ENCODE assay signal across 9 cellular contexts in genomic region chr14:22536853-22537338, GRCh38. TPM values are rescaled to one million over a fixed set of nuclear protein-coding genes. Genes with fewer than 3 reads are reported as not detected.
DNase-seq lines count a peak whose midpoint lies in the region; ATAC-seq, FAIRE-seq and TF ChIP-seq lines count a peak whose summit lies in the region.
"Had no signal": no experiment of that assay in that cellular context is flagged by ENCODE, and none has a peak within 500 bp of the region (broad histone marks: within the 10 kb centered on the region; RNA-seq: fewer than 3 reads in every experiment).

No MANE protein-coding gene starts in this region.

- 45 to 69% (median 55%) methylated on average over 6 of the region's 6 CpGs for WGBS in small intestine, 3 donors

- no peak overlapping the region for H3K9ac ChIP-seq in neural progenitor cell

- H4K20me1 ChIP-seq in neural progenitor cell (ENCODE audit: low read depth) = no peaks in the 10 kb centered on the region

- FAIRE-seq in small intestine (lab: Jason Lieb, UNC) = no peak
- FAIRE-seq: frontal cortex had no signal

- intact Hi-C loops in activated T-helper 2 cell treated with anti-CD3 and anti-CD28 coated beads, Interferon-gamma antibody, Interleukin-2, Interleukin-4, amounts not matched to agents 10 μg/mL and 5 μg/mL and 100 μg/mL, durations not matched to agents 14 hours and 24 hours and 36 hours (cut with micrococcal nuclease) = loop anchor here (1.0 kb wide), 2 partner anchors 9 to 13 kb away; no protein-coding TSS in a partner anchor
- intact Hi-C loops in Right ventricle myocardium inferior (cut with DNase I) = no loop called here

- peak overlapping the region; percentile 80 for H3K4me3 Mint-ChIP-seq in activated T-helper 2 cell treated with anti-CD3 and anti-CD28 coated beads, Interferon-gamma antibody, Interleukin-2, Interleukin-4, amounts not matched to agents 10 μg/mL and 5 μg/mL and 100 μg/mL, durations not matched to agents 14 hours and 24 hours and 36 hours (ENCODE audit: low read depth)
- H3K4me3 Mint-ChIP-seq in neural progenitor cell = no peak overlapping the region

- no peaks in the 10 kb centered on the region for H3K79me2 ChIP-seq in neural progenitor cell (ENCODE audit: low read depth)

- no peaks in the 10 kb centered on the region for H3K36me3 ChIP-seq in small intestine (ENCODE audit: control insufficient read depth in 2 of 2, insufficient read depth in 2 of 2, low read length in 2 of 2)
- no peaks in the 10 kb centered on the region for H3K36me3 ChIP-seq in neural progenitor cell

- ATAC-seq in GM18502 (IDR thresholded peaks at IDR 0.05; ENCODE audit: poor library complexity, unreplicated experiment) (peak; percentile 86), HG02840 (IDR thresholded peaks at IDR 0.05; ENCODE audit: low FRiP score, unreplicated experiment) (peak; percentile 62), Right ventricle myocardium inferior (peak; percentile 77)

- peak overlapping the region; percentile 94 for H3K27ac Mint-ChIP-seq in activated T-helper 2 cell treated with anti-CD3 and anti-CD28 coated beads, Interferon-gamma antibody, Interleukin-2, Interleukin-4, amounts not matched to agents 10 μg/mL and 5 μg/mL and 100 μg/mL, durations not matched to agents 14 hours and 24 hours and 36 hours
- no peak overlapping the region for H3K27ac Mint-ChIP-seq in neural progenitor cell

- H2AFZ ChIP-seq in neural progenitor cell (replicated peaks) = no peak overlapping the region

- H3F3A ChIP-seq in neural progenitor cell (ENCODE audit: low read depth) = no peaks in the 10 kb centered on the region

- H3K4me3 ChIP-seq in small intestine (ENCODE audit: low read depth in 1 of 2, low read length in 2 of 2) (no peak overlapping the region), neural progenitor cell (no peak overlapping the region)

- peak; percentile 66 for DNase-seq in OCI-M1 (lab: John Stamatoyannopoulos, UW)
- DNase-seq in activated T-helper 2 cell treated with anti-CD3 and anti-CD28 coated beads, Interferon-gamma antibody, Interleukin-2, Interleukin-4, amounts not matched to agents 10 μg/mL and 5 μg/mL and 100 μg/mL, durations not matched to agents 14 hours and 24 hours and 36 hours (ENCODE audit: low spot score) = peak; percentile 75
- DNase-seq in Right ventricle myocardium inferior (ENCODE audit: missing footprints) = no peak
- DNase-seq in small intestine = peak; percentile 57
- DNase-seq in neural progenitor cell (ENCODE audit: low spot score) = no peak
- no peak for DNase-seq in HuH-7 (ENCODE audit: low spot score)

- no peaks in the 10 kb centered on the region for H3K9me3 Mint-ChIP-seq in activated T-helper 2 cell treated with anti-CD3 and anti-CD28 coated beads, Interferon-gamma antibody, Interleukin-2, Interleukin-4, amounts not matched to agents 10 μg/mL and 5 μg/mL and 100 μg/mL, durations not matched to agents 14 hours and 24 hours and 36 hours
- H3K9me3 Mint-ChIP-seq in neural progenitor cell = no peaks in the 10 kb centered on the region

- H3K4me1 Mint-ChIP-seq in activated T-helper 2 cell treated with anti-CD3 and anti-CD28 coated beads, Interferon-gamma antibody, Interleukin-2, Interleukin-4, amounts not matched to agents 10 μg/mL and 5 μg/mL and 100 μg/mL, durations not matched to agents 14 hours and 24 hours and 36 hours (ENCODE audit: low read depth) = peaks cover 91% of the 10 kb centered on the region
- no peaks in the 10 kb centered on the region for H3K4me1 Mint-ChIP-seq in neural progenitor cell

- H3K27ac ChIP-seq in small intestine (ENCODE audit: low read depth in 1 of 2, low read length in 1 of 2) (peak overlapping the region in 1 of 2 donors; percentile 67), neural progenitor cell (no peak overlapping the region)

- H3K27me3 Mint-ChIP-seq in activated T-helper 2 cell treated with anti-CD3 and anti-CD28 coated beads, Interferon-gamma antibody, Interleukin-2, Interleukin-4, amounts not matched to agents 10 μg/mL and 5 μg/mL and 100 μg/mL, durations not matched to agents 14 hours and 24 hours and 36 hours (ENCODE audit: low read depth) = no peaks in the 10 kb centered on the region
- H3K27me3 Mint-ChIP-seq in neural progenitor cell (ENCODE audit: insufficient read depth, low read depth) = peaks cover 6% of the 10 kb centered on the region

- H3K27me3 ChIP-seq in small intestine (ENCODE audit: control insufficient read depth in 2 of 2, insufficient read depth in 2 of 2, low read length in 2 of 2) (no peaks in the 10 kb centered on the region), neural progenitor cell (no peaks in the 10 kb centered on the region)

- no peak for TF ChIP-seq CTCF in neural progenitor cell (IDR thresholded peaks at IDR 0.05)

- no peak overlapping the region for H3K4me2 ChIP-seq in neural progenitor cell

- H3K36me3 Mint-ChIP-seq in activated T-helper 2 cell treated with anti-CD3 and anti-CD28 coated beads, Interferon-gamma antibody, Interleukin-2, Interleukin-4, amounts not matched to agents 10 μg/mL and 5 μg/mL and 100 μg/mL, durations not matched to agents 14 hours and 24 hours and 36 hours (ENCODE audit: low read depth) = peaks cover 93% of the 10 kb centered on the region
- H3K36me3 Mint-ChIP-seq in neural progenitor cell = no peaks in the 10 kb centered on the region

- H3K4me1 ChIP-seq in small intestine (ENCODE audit: control insufficient read depth in 2 of 2, insufficient read depth in 1 of 2, low read depth in 1 of 2, low read length in 1 of 2) (no peaks in the 10 kb centered on the region), neural progenitor cell (no peaks in the 10 kb centered on the region)

- H3K9me3 ChIP-seq in small intestine (ENCODE audit: control insufficient read depth, low read depth) = no peaks in the 10 kb centered on the region
- no peaks in the 10 kb centered on the region for H3K9me3 ChIP-seq in neural progenitor cell (ENCODE audit: low read depth)

RNA-seq across cellular contexts. Expression of gene DAD1, which starts 52.1 kb away (rescaled TPM):
- 246 and 256 TPM in 2 replicates for total RNA-seq in activated T-helper 2 cell treated with anti-CD3 and anti-CD28 coated beads, Interferon-gamma antibody, Interleukin-2, Interleukin-4, amounts not matched to agents 10 μg/mL and 5 μg/mL and 100 μg/mL, durations not matched to agents 14 hours and 24 hours and 36 hours
- total RNA-seq in Right ventricle myocardium inferior (143 TPM), neural progenitor cell (ENCODE audit: low replicate concordance) (166 and 185 TPM in 2 replicates)
- 100 to 1,000 TPM; 147 to 313 (median 249) TPM for polyA plus RNA-seq in small intestine

Comparison
In these comparisons a context has a peak if more than half of its experiments do, and no peak if none do; other contexts are left out.
1. DNase-seq: peak in OCI-M1 (single experiment), activated T-helper 2 cell treated with anti-CD3 and anti-CD28 coated beads, Interferon-gamma antibody, Interleukin-2, Interleukin-4, amounts not matched to agents 10 μg/mL and 5 μg/mL and 100 μg/mL, durations not matched to agents 14 hours and 24 hours and 36 hours (single experiment) and small intestine (single experiment); none in Right ventricle myocardium inferior (single experiment), neural progenitor cell (single experiment) and HuH-7 (single experiment).
2. Peak in every context shown above with its lines, with median percentiles within 50 percentile points of each other: ATAC-seq.